ENCODE assay signal across 20 cellular contexts in genomic region chr1:22841754-22842370, GRCh38.
DNase-seq lines count a peak whose midpoint lies in the region; ATAC-seq and TF ChIP-seq lines count a peak whose summit lies in the region.
"Had no signal": no experiment of that assay in that cellular context is flagged by ENCODE, and none has a peak within 500 bp of the region (broad histone marks: within the 10 kb centered on the region; RNA-seq: fewer than 3 reads in every experiment).

No MANE protein-coding gene starts in this region.

- no peaks in the 10 kb centered on the region for H3K9me3 Mint-ChIP-seq in neural progenitor cell
- H3K9me3 Mint-ChIP-seq: CD8-positive, alpha-beta T cell had no signal

- peak; percentile 48 for DNase-seq in AG10803 (ENCODE audit: low read depth)
- peak; percentile 93 to 95 for DNase-seq in NCI-H446 (lab: John Stamatoyannopoulos, UW)
- DNase-seq in fibroblast of peridontal ligament (ENCODE audit: extremely low read depth): peak; percentile 73
- no peak for DNase-seq in neural progenitor cell (ENCODE audit: low spot score)
- DNase-seq in 8988T: no peak
- no peak for DNase-seq in stimulated activated CD4-positive, alpha-beta T cell treated with anti-CD3 and anti-CD28 coated beads, Interleukin-4, amount 100 ng/mL, for 4 hours
- no peak for DNase-seq in GM13976 (ENCODE audit: low spot score)
- DNase-seq: activated effector memory CD4-positive, alpha-beta T cell treated with anti-CD3 and anti-CD28 coated beads, Interleukin-2, amount 50 U/mL, for 16 hours; amniotic stem cell; CD8-positive, alpha-beta T cell; KBM-7; NCI-H1417 treated with DMSO at 0.1 percent for 48 hours; NCI-H510A; stimulated activated naive CD4-positive, alpha-beta T cell treated with Interleukin-2 at 50 U/mL for 16 hours; T-helper 9 cell had no signal

- H3K4me3 Mint-ChIP-seq in neural progenitor cell: no peak overlapping the region
- H3K4me3 Mint-ChIP-seq: CD8-positive, alpha-beta T cell had no signal

- H3K36me3 Mint-ChIP-seq in neural progenitor cell: no peaks in the 10 kb centered on the region
- H3K36me3 Mint-ChIP-seq: CD8-positive, alpha-beta T cell had no signal

- peaks cover 15% of the 10 kb centered on the region for H3K4me1 ChIP-seq in neural progenitor cell
- H3K4me1 ChIP-seq: A549, pancreas, SJSA1 had no signal

- H3K27ac Mint-ChIP-seq in neural progenitor cell: peak overlapping the region; percentile 91
- H3K27ac Mint-ChIP-seq: CD8-positive, alpha-beta T cell had no signal

- H3K27me3 ChIP-seq in neural progenitor cell: no peaks in the 10 kb centered on the region
- H3K27me3 ChIP-seq: hepatocyte, pancreas had no signal

- peaks cover 46% of the 10 kb centered on the region for H3K4me1 Mint-ChIP-seq in neural progenitor cell

- H3K27ac ChIP-seq in neural progenitor cell: no peak overlapping the region
- H3K27ac ChIP-seq: A549, hepatocyte, pancreas, SJSA1 had no signal

- no peak overlapping the region for H3K4me2 ChIP-seq in neural progenitor cell
- H3K4me2 ChIP-seq: A549, hepatocyte had no signal

- H2AFZ ChIP-seq in neural progenitor cell (replicated peaks): no peak overlapping the region
- H2AFZ ChIP-seq: hepatocyte had no signal

- peaks cover 48% of the 10 kb centered on the region for H4K20me1 ChIP-seq in neural progenitor cell (ENCODE audit: low read depth)

- ATAC-seq in HG02798 (IDR thresholded peaks at IDR 0.05; ENCODE audit: poor library complexity, unreplicated experiment): no peak
- ATAC-seq: A549; CD8-positive, alpha-beta T cell; pancreas had no signal

- no peaks in the 10 kb centered on the region for H3K9me3 ChIP-seq in neural progenitor cell (ENCODE audit: low read depth)
- H3K9me3 ChIP-seq: A549, pancreas, SJSA1 had no signal

- TF ChIP-seq CTCF in AG10803 (conservative IDR thresholded peaks at IDR 0.05; ENCODE audit: low read length) (no peak), neural progenitor cell (IDR thresholded peaks at IDR 0.05) (no peak), GM13976 (IDR thresholded peaks at IDR 0.05; ENCODE audit: borderline replicate concordance, control extremely low read depth, extremely low read depth, insufficient read depth, missing control alignments) (no peak)

- in situ Hi-C loops in GM13976 (cut with MboI; ENCODE audit: low sequenced_read_pairs, unreplicated experiment): no loop called here

- H3K36me3 ChIP-seq in neural progenitor cell: no peaks in the 10 kb centered on the region
- H3K36me3 ChIP-seq: pancreas, SJSA1 had no signal

- no peaks in the 10 kb centered on the region for H3K79me2 ChIP-seq in neural progenitor cell (ENCODE audit: low read depth)
- H3K79me2 ChIP-seq: hepatocyte had no signal

- no peak overlapping the region for H3K4me3 ChIP-seq in AG10803 (ENCODE audit: low read length)
- no peak overlapping the region for H3K4me3 ChIP-seq in neural progenitor cell
- H3K4me3 ChIP-seq: A549, hepatocyte, pancreas, SJSA1 had no signal

- peaks cover 5% of the 10 kb centered on the region for H3F3A ChIP-seq in neural progenitor cell (ENCODE audit: low read depth)

- H3K27me3 Mint-ChIP-seq in neural progenitor cell (ENCODE audit: insufficient read depth, low read depth): peaks cover 9% of the 10 kb centered on the region

- H3K9ac ChIP-seq in neural progenitor cell: no peak overlapping the region

Comparison
In these comparisons a context has a peak if more than half of its experiments do, and no peak if none do; other contexts are left out.
1. DNase-seq: peak in AG10803 (single experiment), NCI-H446 (2 of 2) and fibroblast of peridontal ligament (single experiment); none in neural progenitor cell (single experiment), 8988T (single experiment), stimulated activated CD4-positive, alpha-beta T cell treated with anti-CD3 and anti-CD28 coated beads, Interleukin-4, amount 100 ng/mL, for 4 hours (0 of 2) and GM13976 (single experiment).